In genomic region chr7:135858851-135859250, GRCh38 we compare ENCODE assay signal across 18 cellular contexts.
"Had no signal": no experiment of that assay in that cellular context is flagged by ENCODE, and none has a peak within 500 bp of the region (broad histone marks: within the 10 kb centered on the region; RNA-seq: fewer than 3 reads in every experiment).

No MANE protein-coding gene starts in this region.

- H3K9me3 ChIP-seq: gastrocnemius medialis, lower lobe of right lung, mucosa of descending colon had no signal

- ATAC-seq: gastrocnemius medialis, left cardiac atrium, left lung, left ventricle myocardium superior, lower lobe of right lung, mucosa of descending colon had no signal

- H3K27ac ChIP-seq: coronary artery, dorsolateral prefrontal cortex, gastrocnemius medialis, heart right ventricle, left lung, lower lobe of right lung had no signal

- H3K27ac Mint-ChIP-seq: mesothelial cell of epicardium had no signal

- DNase-seq: dermis blood vessel endothelial cell; dorsolateral prefrontal cortex; effector CD4-positive, alpha-beta T cell; effector memory CD4-positive, alpha-beta T cell; esophagus squamous epithelium; foreskin melanocyte; gastrocnemius medialis; glutamatergic neuron; head of caudate nucleus; heart right ventricle; hippocampal formation; left cardiac atrium; left lung; left ventricle myocardium superior; lower lobe of right lung; mucosa of descending colon had no signal

- H3K36me3 ChIP-seq: esophagus squamous epithelium, gastrocnemius medialis, heart right ventricle, left lung, lower lobe of right lung had no signal

- H3K4me1 ChIP-seq: gastrocnemius medialis, left lung, lower lobe of right lung had no signal

- H3K4me3 Mint-ChIP-seq: mesothelial cell of epicardium had no signal

- H3K4me3 ChIP-seq: coronary artery, dorsolateral prefrontal cortex, esophagus squamous epithelium, gastrocnemius medialis, heart right ventricle, left lung, lower lobe of right lung, mucosa of descending colon had no signal

- H3K27me3 ChIP-seq: esophagus squamous epithelium, gastrocnemius medialis, heart right ventricle, left lung had no signal
